17 cellular contexts compared by ENCODE assay signal in the genomic region with DNA sequence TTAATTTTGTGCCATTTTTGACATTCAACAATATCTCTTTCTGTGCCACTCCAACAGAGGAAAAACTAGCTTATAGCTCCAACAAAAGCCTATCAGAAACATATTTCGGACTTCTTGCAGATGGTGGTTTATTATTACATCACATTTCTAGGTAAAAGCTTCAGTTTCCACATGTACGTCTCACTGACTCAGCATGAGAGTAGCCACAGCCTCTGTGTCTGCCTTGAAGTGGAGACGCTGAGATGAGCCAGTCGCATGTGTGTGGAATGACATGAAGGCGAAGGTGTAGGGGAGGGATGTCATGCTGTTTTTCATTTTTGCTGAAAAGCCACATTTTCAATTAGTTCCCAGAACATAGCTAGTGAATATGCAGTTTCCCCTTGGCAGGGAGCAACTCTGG.
"Had no signal": no experiment of that assay in that cellular context is flagged by ENCODE, and none has a peak within 500 bp of the region (broad histone marks: within the 10 kb centered on the region; RNA-seq: fewer than 3 reads in every experiment).

No MANE protein-coding gene starts in this region.

- H3K4me1 ChIP-seq: ascending aorta, left ventricle myocardium inferior, parathyroid adenoma, stomach had no signal

- H3K27ac ChIP-seq: ascending aorta, coronary artery, gastroesophageal sphincter, left ventricle myocardium inferior, parathyroid adenoma, stomach had no signal

- H3K79me2 ChIP-seq: parathyroid adenoma had no signal

- H2AFZ ChIP-seq: parathyroid adenoma had no signal

- H3K9ac ChIP-seq: parathyroid adenoma had no signal

- H3K36me3 Mint-ChIP-seq: activated CD8-positive, alpha-beta memory T cell treated with anti-CD3 and anti-CD28 coated beads, Interleukin-2, amount 10 ng/mL, durations not matched to agents 7 days and 5 days; activated naive CD8-positive, alpha-beta T cell treated with anti-CD3 and anti-CD28 coated beads, Interleukin-2, amount 10 ng/mL, durations not matched to agents 7 days and 5 days had no signal

- H3K9me3 ChIP-seq: ascending aorta, gastroesophageal sphincter, left ventricle myocardium inferior, stomach had no signal

- H3K27me3 ChIP-seq: ascending aorta, gastroesophageal sphincter, stomach had no signal

- H3K27ac Mint-ChIP-seq: activated CD8-positive, alpha-beta memory T cell treated with anti-CD3 and anti-CD28 coated beads, Interleukin-2, amount 10 ng/mL, durations not matched to agents 7 days and 5 days; activated naive CD8-positive, alpha-beta T cell treated with anti-CD3 and anti-CD28 coated beads, Interleukin-2, amount 10 ng/mL, durations not matched to agents 7 days and 5 days; activated T-cell treated with anti-CD3 and anti-CD28 coated beads, Interleukin-2, amount 50 U/mL, for 24 hours; T-helper 1 cell treated with Interleukin-12 subunit alpha and Interleukin-12 subunit beta and Interleukin-4 antibody, amounts not matched to agents 30 μg/mL and 1 μg/mL, for 36 hours had no signal

- H3K4me3 Mint-ChIP-seq: activated CD8-positive, alpha-beta memory T cell treated with anti-CD3 and anti-CD28 coated beads, Interleukin-2, amount 10 ng/mL, durations not matched to agents 7 days and 5 days; activated naive CD8-positive, alpha-beta T cell treated with anti-CD3 and anti-CD28 coated beads, Interleukin-2, amount 10 ng/mL, durations not matched to agents 7 days and 5 days; activated T-cell treated with anti-CD3 and anti-CD28 coated beads, Interleukin-2, amount 50 U/mL, for 24 hours; neural crest cell; T-helper 1 cell treated with Interleukin-12 subunit alpha and Interleukin-12 subunit beta and Interleukin-4 antibody, amounts not matched to agents 30 μg/mL and 1 μg/mL, for 36 hours had no signal

- ATAC-seq: activated CD8-positive, alpha-beta memory T cell treated with anti-CD3 and anti-CD28 coated beads, Interleukin-2, amount 10 ng/mL, durations not matched to agents 7 days and 5 days; gastroesophageal sphincter had no signal

- DNase-seq: activated CD4-positive, alpha-beta T cell treated with anti-CD3 and anti-CD28 coated beads, Interleukin-2, amount 50 U/mL, for 1 hour; activated CD4-positive, CD25-positive, alpha-beta regulatory T cell; activated CD8-positive, alpha-beta memory T cell treated with anti-CD3 and anti-CD28 coated beads, Interleukin-2, amount 10 ng/mL, durations not matched to agents 7 days and 5 days; activated gamma-delta T cell treated with Interleukin-2 at 50 U/mL for 16 hours; activated naive CD8-positive, alpha-beta T cell treated with anti-CD3 and anti-CD28 coated beads, Interleukin-2, amount 10 ng/mL, durations not matched to agents 7 days and 5 days; activated T-cell treated with anti-CD3 and anti-CD28 coated beads, Interleukin-2, amount 50 U/mL, for 24 hours; effector CD4-positive, alpha-beta T cell; kidney; left ventricle myocardium inferior; stimulated activated CD4-positive, alpha-beta T cell treated with anti-CD3 and anti-CD28 coated beads, Interleukin-4, amount 100 ng/mL, for 4 hours; stomach had no signal

- H3K4me1 Mint-ChIP-seq: activated CD8-positive, alpha-beta memory T cell treated with anti-CD3 and anti-CD28 coated beads, Interleukin-2, amount 10 ng/mL, durations not matched to agents 7 days and 5 days; activated naive CD8-positive, alpha-beta T cell treated with anti-CD3 and anti-CD28 coated beads, Interleukin-2, amount 10 ng/mL, durations not matched to agents 7 days and 5 days had no signal

- H3K4me3 ChIP-seq: ascending aorta, coronary artery, gastroesophageal sphincter, left ventricle myocardium inferior, stomach had no signal

- H3K36me3 ChIP-seq: ascending aorta, gastroesophageal sphincter, left ventricle myocardium inferior, stomach had no signal

- H3K9me3 Mint-ChIP-seq: activated naive CD8-positive, alpha-beta T cell treated with anti-CD3 and anti-CD28 coated beads, Interleukin-2, amount 10 ng/mL, durations not matched to agents 7 days and 5 days; activated T-cell treated with anti-CD3 and anti-CD28 coated beads, Interleukin-2, amount 50 U/mL, for 24 hours had no signal
